In genomic region chr2:166960702-166961101, GRCh38 we compare ENCODE assay signal across 29 cellular contexts.
"Had no signal": no experiment of that assay in that cellular context is flagged by ENCODE, and none has a peak within 500 bp of the region (broad histone marks: within the 10 kb centered on the region; RNA-seq: fewer than 3 reads in every experiment).

No MANE protein-coding gene starts in this region.

- DNase-seq: activated B cell treated with CpG ODN at 0.5 μM for 24 hours; activated CD4-positive, alpha-beta memory T cell treated with anti-CD3 and anti-CD28 coated beads for 36 hours; activated CD4-positive, alpha-beta T cell treated with anti-CD3 and anti-CD28 coated beads for 1 hour; activated CD4-positive, alpha-beta T cell treated with anti-CD3 and anti-CD28 coated beads, Interleukin-2, amount 10 ng/mL, durations not matched to agents 7 days and 5 days; activated CD8-positive, alpha-beta memory T cell treated with anti-CD3 and anti-CD28 coated beads for 24 hours; activated gamma-delta T cell; activated naive CD4-positive, alpha-beta T cell treated with anti-CD3 and anti-CD28 coated beads for 36 hours; activated T-cell treated with anti-CD3 and anti-CD28 coated beads, Interleukin-2, amount 50 U/mL, for 48 hours; amygdala; IMR-90; Kasumi-1; KBM-7; NCI-H1048; NCI-H1417 treated with DMSO at 0.1 percent for 48 hours; NCI-H1694; NCI-H2029; NCI-H2107; NCI-H446; NCI-H524 treated with DMSO at 0.1 percent for 48 hours; NCI-H774; PC-3; SHP77 treated with DMSO at 0.1 percent for 48 hours; T-helper 17 cell; T-helper 9 cell had no signal

- H3K27me3 Mint-ChIP-seq: activated B cell treated with CpG ODN at 0.5 μM for 24 hours; activated CD4-positive, alpha-beta memory T cell treated with anti-CD3 and anti-CD28 coated beads for 36 hours; activated CD4-positive, alpha-beta T cell treated with anti-CD3 and anti-CD28 coated beads, Interleukin-2, amount 10 ng/mL, durations not matched to agents 7 days and 5 days; activated T-helper 17 cell treated with anti-CD3 and anti-CD28 coated beads, Interleukin-2, amount 50 U/mL, for 72 hours; brain; T-helper 17 cell had no signal

- H3K4me1 Mint-ChIP-seq: activated B cell treated with CpG ODN at 0.5 μM for 24 hours; activated T-helper 17 cell treated with anti-CD3 and anti-CD28 coated beads, Interleukin-2, amount 50 U/mL, for 72 hours; T-helper 17 cell had no signal

- ATAC-seq: activated T-helper 17 cell treated with anti-CD3 and anti-CD28 coated beads, Interleukin-2, amount 50 U/mL, for 72 hours; PC-3; T-helper 17 cell had no signal

- H3K9me3 Mint-ChIP-seq: activated B cell treated with CpG ODN at 0.5 μM for 24 hours; activated CD4-positive, alpha-beta memory T cell treated with anti-CD3 and anti-CD28 coated beads for 36 hours; activated CD4-positive, alpha-beta T cell treated with anti-CD3 and anti-CD28 coated beads, Interleukin-2, amount 10 ng/mL, durations not matched to agents 7 days and 5 days; activated naive CD4-positive, alpha-beta T cell treated with anti-CD3 and anti-CD28 coated beads for 36 hours; activated T-helper 17 cell treated with anti-CD3 and anti-CD28 coated beads, Interleukin-2, amount 50 U/mL, for 72 hours; brain had no signal

- H3K4me3 Mint-ChIP-seq: activated B cell treated with CpG ODN at 0.5 μM for 24 hours; activated CD4-positive, alpha-beta memory T cell treated with anti-CD3 and anti-CD28 coated beads for 36 hours; activated CD4-positive, alpha-beta T cell treated with anti-CD3 and anti-CD28 coated beads, Interleukin-2, amount 10 ng/mL, durations not matched to agents 7 days and 5 days; activated naive CD4-positive, alpha-beta T cell treated with anti-CD3 and anti-CD28 coated beads for 36 hours; activated naive CD8-positive, alpha-beta T cell; activated T-helper 17 cell treated with anti-CD3 and anti-CD28 coated beads, Interleukin-2, amount 50 U/mL, for 72 hours; brain; T-helper 17 cell had no signal

- FAIRE-seq: astrocyte, RCC 7860 had no signal

- H3K36me3 Mint-ChIP-seq: activated CD4-positive, alpha-beta memory T cell treated with anti-CD3 and anti-CD28 coated beads for 36 hours; activated naive CD8-positive, alpha-beta T cell; brain had no signal

- H3K27ac Mint-ChIP-seq: activated B cell treated with CpG ODN at 0.5 μM for 24 hours; activated CD4-positive, alpha-beta memory T cell treated with anti-CD3 and anti-CD28 coated beads for 36 hours; activated CD4-positive, alpha-beta T cell treated with anti-CD3 and anti-CD28 coated beads, Interleukin-2, amount 10 ng/mL, durations not matched to agents 7 days and 5 days; activated naive CD4-positive, alpha-beta T cell treated with anti-CD3 and anti-CD28 coated beads for 36 hours; activated naive CD8-positive, alpha-beta T cell; activated T-helper 17 cell treated with anti-CD3 and anti-CD28 coated beads, Interleukin-2, amount 50 U/mL, for 72 hours; T-helper 17 cell had no signal
